Comparison of ENCODE assay signal across 1 cellular context in the genomic region with DNA sequence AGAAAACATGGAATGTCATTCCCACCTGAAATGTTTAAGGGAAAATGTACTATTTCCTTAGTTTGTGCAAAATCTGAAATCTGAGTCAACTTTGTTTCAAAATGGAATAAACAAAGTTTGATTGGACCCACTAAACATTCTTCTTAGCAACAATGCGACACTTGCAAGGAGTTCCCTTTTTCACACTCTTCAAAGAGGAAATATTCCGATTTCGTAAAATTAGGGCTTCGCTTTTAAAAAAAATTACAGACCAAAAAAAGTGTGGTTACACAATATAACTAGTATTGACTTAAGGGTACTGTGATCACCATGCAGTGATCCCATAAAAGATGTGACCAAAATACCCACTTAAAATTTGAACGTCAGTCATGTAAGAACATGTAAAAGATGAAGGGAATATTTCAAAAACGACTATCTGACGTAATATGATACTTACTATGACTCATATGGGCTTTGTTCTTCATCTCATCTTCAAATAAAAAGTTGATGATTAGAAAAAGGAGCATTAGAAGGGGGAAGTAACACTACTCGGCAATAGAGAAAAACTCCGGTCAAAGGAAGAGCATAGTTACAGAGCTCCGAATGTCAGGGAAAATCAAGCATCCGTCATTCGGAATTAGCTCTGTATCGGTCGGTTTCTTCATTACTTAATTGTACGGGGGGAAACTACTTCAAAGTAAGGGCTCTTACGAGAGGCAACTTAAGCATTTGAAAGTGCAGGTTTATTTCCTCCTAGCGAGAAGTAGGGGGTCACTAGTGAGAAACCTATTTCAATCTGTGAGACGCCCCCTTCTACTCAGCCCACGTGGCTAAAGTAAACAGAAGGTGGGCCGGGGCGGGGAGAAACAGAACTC.
TF ChIP-seq lines count a peak whose summit lies in the region.

No MANE protein-coding gene starts in this region.

TF ChIP-seq in H1, 55 proteins besides CTCF, POLR2A, EP300 and RAD21 (continued from another document):
- TF ChIP-seq, protein P1, sequence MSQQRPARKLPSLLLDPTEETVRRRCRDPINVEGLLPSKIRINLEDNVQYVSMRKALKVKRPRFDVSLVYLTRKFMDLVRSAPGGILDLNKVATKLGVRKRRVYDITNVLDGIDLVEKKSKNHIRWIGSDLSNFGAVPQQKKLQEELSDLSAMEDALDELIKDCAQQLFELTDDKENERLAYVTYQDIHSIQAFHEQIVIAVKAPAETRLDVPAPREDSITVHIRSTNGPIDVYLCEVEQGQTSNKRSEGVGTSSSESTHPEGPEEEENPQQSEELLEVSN (IDR thresholded peaks at IDR 0.05): no peak
- TF ChIP-seq KDM5A (IDR thresholded peaks at IDR 0.05; ENCODE audit: low read length): no peak
- no peak for TF ChIP-seq GTF2F1 (IDR thresholded peaks at IDR 0.05; ENCODE audit: borderline replicate concordance, low read depth, low read length)
- TF ChIP-seq, protein P2, sequence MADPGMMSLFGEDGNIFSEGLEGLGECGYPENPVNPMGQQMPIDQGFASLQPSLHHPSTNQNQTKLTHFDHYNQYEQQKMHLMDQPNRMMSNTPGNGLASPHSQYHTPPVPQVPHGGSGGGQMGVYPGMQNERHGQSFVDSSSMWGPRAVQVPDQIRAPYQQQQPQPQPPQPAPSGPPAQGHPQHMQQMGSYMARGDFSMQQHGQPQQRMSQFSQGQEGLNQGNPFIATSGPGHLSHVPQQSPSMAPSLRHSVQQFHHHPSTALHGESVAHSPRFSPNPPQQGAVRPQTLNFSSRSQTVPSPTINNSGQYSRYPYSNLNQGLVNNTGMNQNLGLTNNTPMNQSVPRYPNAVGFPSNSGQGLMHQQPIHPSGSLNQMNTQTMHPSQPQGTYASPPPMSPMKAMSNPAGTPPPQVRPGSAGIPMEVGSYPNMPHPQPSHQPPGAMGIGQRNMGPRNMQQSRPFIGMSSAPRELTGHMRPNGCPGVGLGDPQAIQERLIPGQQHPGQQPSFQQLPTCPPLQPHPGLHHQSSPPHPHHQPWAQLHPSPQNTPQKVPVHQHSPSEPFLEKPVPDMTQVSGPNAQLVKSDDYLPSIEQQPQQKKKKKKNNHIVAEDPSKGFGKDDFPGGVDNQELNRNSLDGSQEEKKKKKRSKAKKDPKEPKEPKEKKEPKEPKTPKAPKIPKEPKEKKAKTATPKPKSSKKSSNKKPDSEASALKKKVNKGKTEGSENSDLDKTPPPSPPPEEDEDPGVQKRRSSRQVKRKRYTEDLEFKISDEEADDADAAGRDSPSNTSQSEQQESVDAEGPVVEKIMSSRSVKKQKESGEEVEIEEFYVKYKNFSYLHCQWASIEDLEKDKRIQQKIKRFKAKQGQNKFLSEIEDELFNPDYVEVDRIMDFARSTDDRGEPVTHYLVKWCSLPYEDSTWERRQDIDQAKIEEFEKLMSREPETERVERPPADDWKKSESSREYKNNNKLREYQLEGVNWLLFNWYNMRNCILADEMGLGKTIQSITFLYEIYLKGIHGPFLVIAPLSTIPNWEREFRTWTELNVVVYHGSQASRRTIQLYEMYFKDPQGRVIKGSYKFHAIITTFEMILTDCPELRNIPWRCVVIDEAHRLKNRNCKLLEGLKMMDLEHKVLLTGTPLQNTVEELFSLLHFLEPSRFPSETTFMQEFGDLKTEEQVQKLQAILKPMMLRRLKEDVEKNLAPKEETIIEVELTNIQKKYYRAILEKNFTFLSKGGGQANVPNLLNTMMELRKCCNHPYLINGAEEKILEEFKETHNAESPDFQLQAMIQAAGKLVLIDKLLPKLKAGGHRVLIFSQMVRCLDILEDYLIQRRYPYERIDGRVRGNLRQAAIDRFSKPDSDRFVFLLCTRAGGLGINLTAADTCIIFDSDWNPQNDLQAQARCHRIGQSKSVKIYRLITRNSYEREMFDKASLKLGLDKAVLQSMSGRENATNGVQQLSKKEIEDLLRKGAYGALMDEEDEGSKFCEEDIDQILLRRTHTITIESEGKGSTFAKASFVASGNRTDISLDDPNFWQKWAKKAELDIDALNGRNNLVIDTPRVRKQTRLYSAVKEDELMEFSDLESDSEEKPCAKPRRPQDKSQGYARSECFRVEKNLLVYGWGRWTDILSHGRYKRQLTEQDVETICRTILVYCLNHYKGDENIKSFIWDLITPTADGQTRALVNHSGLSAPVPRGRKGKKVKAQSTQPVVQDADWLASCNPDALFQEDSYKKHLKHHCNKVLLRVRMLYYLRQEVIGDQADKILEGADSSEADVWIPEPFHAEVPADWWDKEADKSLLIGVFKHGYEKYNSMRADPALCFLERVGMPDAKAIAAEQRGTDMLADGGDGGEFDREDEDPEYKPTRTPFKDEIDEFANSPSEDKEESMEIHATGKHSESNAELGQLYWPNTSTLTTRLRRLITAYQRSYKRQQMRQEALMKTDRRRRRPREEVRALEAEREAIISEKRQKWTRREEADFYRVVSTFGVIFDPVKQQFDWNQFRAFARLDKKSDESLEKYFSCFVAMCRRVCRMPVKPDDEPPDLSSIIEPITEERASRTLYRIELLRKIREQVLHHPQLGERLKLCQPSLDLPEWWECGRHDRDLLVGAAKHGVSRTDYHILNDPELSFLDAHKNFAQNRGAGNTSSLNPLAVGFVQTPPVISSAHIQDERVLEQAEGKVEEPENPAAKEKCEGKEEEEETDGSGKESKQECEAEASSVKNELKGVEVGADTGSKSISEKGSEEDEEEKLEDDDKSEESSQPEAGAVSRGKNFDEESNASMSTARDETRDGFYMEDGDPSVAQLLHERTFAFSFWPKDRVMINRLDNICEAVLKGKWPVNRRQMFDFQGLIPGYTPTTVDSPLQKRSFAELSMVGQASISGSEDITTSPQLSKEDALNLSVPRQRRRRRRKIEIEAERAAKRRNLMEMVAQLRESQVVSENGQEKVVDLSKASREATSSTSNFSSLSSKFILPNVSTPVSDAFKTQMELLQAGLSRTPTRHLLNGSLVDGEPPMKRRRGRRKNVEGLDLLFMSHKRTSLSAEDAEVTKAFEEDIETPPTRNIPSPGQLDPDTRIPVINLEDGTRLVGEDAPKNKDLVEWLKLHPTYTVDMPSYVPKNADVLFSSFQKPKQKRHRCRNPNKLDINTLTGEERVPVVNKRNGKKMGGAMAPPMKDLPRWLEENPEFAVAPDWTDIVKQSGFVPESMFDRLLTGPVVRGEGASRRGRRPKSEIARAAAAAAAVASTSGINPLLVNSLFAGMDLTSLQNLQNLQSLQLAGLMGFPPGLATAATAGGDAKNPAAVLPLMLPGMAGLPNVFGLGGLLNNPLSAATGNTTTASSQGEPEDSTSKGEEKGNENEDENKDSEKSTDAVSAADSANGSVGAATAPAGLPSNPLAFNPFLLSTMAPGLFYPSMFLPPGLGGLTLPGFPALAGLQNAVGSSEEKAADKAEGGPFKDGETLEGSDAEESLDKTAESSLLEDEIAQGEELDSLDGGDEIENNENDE (IDR thresholded peaks at IDR 0.05; ENCODE audit: insufficient replicate concordance, low read length): no peak
TF ChIP-seq in H1: peak in this region for 1.
